Comparison of ENCODE assay signal across 10 cellular contexts in the genomic region with DNA sequence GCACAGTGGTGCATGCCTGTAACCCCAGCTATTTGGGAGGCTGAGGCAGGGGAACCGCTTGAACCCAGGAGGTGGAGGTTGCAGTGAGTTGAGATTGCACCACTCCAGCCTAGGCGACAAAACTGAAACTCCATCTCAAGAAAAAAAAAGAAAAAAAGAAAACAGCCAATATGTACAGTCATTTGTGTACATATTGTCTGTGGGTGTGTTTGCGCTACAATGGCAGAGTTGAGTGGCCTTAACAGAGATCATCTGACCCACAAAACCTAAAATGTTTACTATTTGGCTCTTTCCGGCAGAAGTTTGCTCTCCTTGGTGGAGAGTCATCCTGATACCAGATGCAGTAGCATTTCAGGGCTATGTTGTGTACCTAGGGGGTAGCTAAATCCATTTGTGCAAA.
A peak's percentile ranks its signal among the peaks of the same experiment; 100 is the strongest.
DNase-seq lines count a peak whose midpoint lies in the region; ATAC-seq lines count a peak whose summit lies in the region.
"Had no signal": no experiment of that assay in that cellular context is flagged by ENCODE, and none has a peak within 500 bp of the region (broad histone marks: within the 10 kb centered on the region; RNA-seq: fewer than 3 reads in every experiment).

No MANE protein-coding gene starts in this region.

- ATAC-seq in GM21576 (IDR thresholded peaks at IDR 0.05; ENCODE audit: unreplicated experiment), result peak; percentile 56
- ATAC-seq in HG03565 (IDR thresholded peaks at IDR 0.05; ENCODE audit: unreplicated experiment), result peak; percentile 88
- peak; percentile 91 for ATAC-seq in stimulated activated effector memory CD8-positive, alpha-beta T cell treated with anti-CD3 and anti-CD28 coated beads, Interleukin-12 subunit alpha, Interleukin-12 subunit beta, amount 100 ng/mL, for 72 hours
- ATAC-seq: SK-N-SH treated with all-trans-retinoic acid at 6 μM for 48 hours had no signal

- no peaks in the 10 kb centered on the region for H3K9me3 Mint-ChIP-seq in stimulated activated effector memory CD8-positive, alpha-beta T cell treated with anti-CD3 and anti-CD28 coated beads, Interleukin-12 subunit alpha, Interleukin-12 subunit beta, amount 100 ng/mL, for 72 hours

- H3K4me3 Mint-ChIP-seq in stimulated activated effector memory CD8-positive, alpha-beta T cell treated with anti-CD3 and anti-CD28 coated beads, Interleukin-12 subunit alpha, Interleukin-12 subunit beta, amount 100 ng/mL, for 72 hours, result peak overlapping the region; percentile 73
- H3K4me3 Mint-ChIP-seq: B cell had no signal

- peak overlapping the region; percentile 52 for H3K27ac Mint-ChIP-seq in stimulated activated effector memory CD8-positive, alpha-beta T cell treated with anti-CD3 and anti-CD28 coated beads, Interleukin-12 subunit alpha, Interleukin-12 subunit beta, amount 100 ng/mL, for 72 hours
- H3K27ac Mint-ChIP-seq: B cell had no signal

- H3K36me3 Mint-ChIP-seq in stimulated activated effector memory CD8-positive, alpha-beta T cell treated with anti-CD3 and anti-CD28 coated beads, Interleukin-12 subunit alpha, Interleukin-12 subunit beta, amount 100 ng/mL, for 72 hours, result peaks cover 21% of the 10 kb centered on the region

- peak; percentile 24 for DNase-seq in stimulated activated CD4-positive, alpha-beta T cell treated with anti-CD3 and anti-CD28 coated beads, Interleukin-15, amount 100 ng/mL, for 24 hours
- DNase-seq in stimulated activated CD4-positive, alpha-beta T cell treated with anti-CD3 and anti-CD28 coated beads, Interleukin-12 subunit alpha, Interleukin-12 subunit beta, amount 100 ng/mL, for 4 hours, result no peak
- peak in 1 of 2 donors; percentile 70 for DNase-seq in stimulated activated effector memory CD8-positive, alpha-beta T cell treated with anti-CD3 and anti-CD28 coated beads, Interleukin-12 subunit alpha, Interleukin-12 subunit beta, amount 100 ng/mL, for 72 hours (ENCODE audit: low spot score in 2 of 2)
- DNase-seq in NCI-H1105 (lab: John Stamatoyannopoulos, UW) (no peak), NCI-H82 (lab: John Stamatoyannopoulos, UW) (no peak), DMS79 treated with DMSO at 0.1 percent for 48 hours (lab: John Stamatoyannopoulos, UW) (no peak)

- H3K4me1 Mint-ChIP-seq in stimulated activated effector memory CD8-positive, alpha-beta T cell treated with anti-CD3 and anti-CD28 coated beads, Interleukin-12 subunit alpha, Interleukin-12 subunit beta, amount 100 ng/mL, for 72 hours, result peaks cover 91% of the 10 kb centered on the region
